25 cellular contexts compared by ENCODE assay signal in genomic region chr12:46534442-46534841, GRCh38.
"Had no signal": no experiment of that assay in that cellular context is flagged by ENCODE, and none has a peak within 500 bp of the region (broad histone marks: within the 10 kb centered on the region; RNA-seq: fewer than 3 reads in every experiment).

No MANE protein-coding gene starts in this region.

- H2AFZ ChIP-seq: hepatocyte had no signal

- DNase-seq: activated CD4-positive, alpha-beta memory T cell treated with anti-CD3 and anti-CD28 coated beads, Interleukin-2, amount 10 ng/mL, durations not matched to agents 7 days and 5 days; activated CD4-positive, alpha-beta T cell treated with anti-CD3 and anti-CD28 coated beads for 48 hours; activated CD4-positive, CD25-positive, alpha-beta regulatory T cell; activated CD8-positive, alpha-beta memory T cell treated with anti-CD3 and anti-CD28 coated beads, Interleukin-2, amount 10 ng/mL, durations not matched to agents 7 days and 5 days; activated naive CD4-positive, alpha-beta T cell; activated naive CD8-positive, alpha-beta T cell treated with anti-CD3 and anti-CD28 coated beads, Interleukin-2, amount 10 ng/mL, durations not matched to agents 7 days and 5 days; amygdala; body of pancreas; colonic mucosa; left cardiac atrium; midbrain; nephron progenitor cell; nucleus accumbens; small intestine; stimulated activated CD4-positive, alpha-beta T cell treated with anti-CD3 and anti-CD28 coated beads, Interleukin-4, amount 100 ng/mL, for 4 hours; T-cell; T-helper 9 cell; thyroid gland had no signal

- H3K27ac ChIP-seq: body of pancreas, colonic mucosa, hepatocyte had no signal

- H3K79me2 ChIP-seq: hepatocyte had no signal

- H3K36me3 ChIP-seq: colonic mucosa, thyroid gland had no signal

- FAIRE-seq: islet of Langerhans, small intestine had no signal

- H3K4me1 ChIP-seq: body of pancreas, colonic mucosa, thyroid gland had no signal

- H3K9me3 ChIP-seq: body of pancreas, colonic mucosa, thyroid gland had no signal

- H3K27me3 ChIP-seq: body of pancreas, colonic mucosa, hepatocyte, thyroid gland had no signal

- H3K4me2 ChIP-seq: hepatocyte had no signal

- H3K4me3 ChIP-seq: body of pancreas, colonic mucosa, hepatocyte, lung, thyroid gland had no signal

- ATAC-seq: activated CD8-positive, alpha-beta memory T cell treated with anti-CD3 and anti-CD28 coated beads, Interleukin-2, amount 10 ng/mL, durations not matched to agents 7 days and 5 days; activated T-helper 17 cell treated with anti-CD3 and anti-CD28 coated beads, Interleukin-2, amount 50 U/mL, for 72 hours; body of pancreas; esophagus mucosa; SK-N-SH treated with all-trans-retinoic acid at 6 μM for 48 hours; stimulated activated memory B cell treated with anti-CD40 and anti-IgM and Interleukin-4, amounts not matched to agents 10 μg/mL and 1 μg/mL and 100 μg/mL, for 72 hours; T-cell had no signal
